In the genomic region with DNA sequence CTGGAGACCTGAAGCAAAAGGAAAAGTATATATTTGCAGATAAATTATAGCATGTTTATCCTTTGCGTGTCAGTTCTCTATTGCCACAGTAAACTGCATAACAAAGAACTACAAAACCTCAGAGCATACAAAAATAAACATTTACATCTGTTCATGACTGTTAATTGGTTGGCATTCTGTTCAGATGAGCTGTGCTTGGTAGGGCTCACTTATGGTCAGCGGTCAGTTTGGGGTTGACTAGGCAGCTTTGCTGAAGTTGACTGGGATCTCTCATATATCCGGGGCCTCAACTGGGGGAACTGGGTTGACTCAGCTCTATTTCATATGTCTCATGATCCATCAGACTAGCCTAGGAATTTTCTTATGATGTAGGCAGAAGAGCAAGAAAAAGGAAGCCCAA, we compare ENCODE assay signal across 16 cellular contexts.
DNase-seq lines count a peak whose midpoint lies in the region; FAIRE-seq and TF ChIP-seq lines count a peak whose summit lies in the region.
"Had no signal": no experiment of that assay in that cellular context is flagged by ENCODE, and none has a peak within 500 bp of the region (broad histone marks: within the 10 kb centered on the region; RNA-seq: fewer than 3 reads in every experiment).

No MANE protein-coding gene starts in this region.

- peak overlapping the region; percentile 60 for H3K9ac ChIP-seq in astrocyte (ENCODE audit: low read length)

- H3K27me3 Mint-ChIP-seq in astrocyte (ENCODE audit: low read depth, unreplicated experiment): no peaks in the 10 kb centered on the region

- peak; percentile 97 for DNase-seq in AG09309 (ENCODE audit: low read depth)
- DNase-seq in HS-5 (ENCODE audit: low read depth): peak; percentile 96
- peak; percentile 98 for DNase-seq in astrocyte (ENCODE audit: low read depth)
- peak; percentile 98 for DNase-seq in iris pigment epithelial cell (ENCODE audit: low read depth)
- no peak for DNase-seq in dorsolateral prefrontal cortex
- no peak for DNase-seq in stimulated activated CD4-positive, alpha-beta T cell treated with anti-CD3 and anti-CD28 coated beads, Interleukin-2, amount 100 ng/mL, for 24 hours
- no peak for DNase-seq in activated CD4-positive, alpha-beta T cell treated with anti-CD3 and anti-CD28 coated beads for 1 hour
- DNase-seq in spleen: no peak
- DNase-seq: activated CD4-positive, alpha-beta T cell treated with anti-CD3 and anti-CD28 coated beads for 4 hours; activated T-cell treated with anti-CD3 and anti-CD28 coated beads, Interleukin-2, amount 50 U/mL, for 1 hour; gastrocnemius medialis; GDM1; upper lobe of right lung had no signal

- 87 to 95% (median 92%) methylated on average over 3 of the region's 3 CpGs for WGBS in spleen, 5 donors

- H3K27me3 ChIP-seq in astrocyte (ENCODE audit: insufficient read depth, low read length) (no peaks in the 10 kb centered on the region), dorsolateral prefrontal cortex (no peaks in the 10 kb centered on the region), spleen (replicated peaks in 1 of 7) (no peaks in the 10 kb centered on the region)
- H3K27me3 ChIP-seq: gastrocnemius medialis, upper lobe of right lung had no signal

- no peak overlapping the region for H3K4me3 Mint-ChIP-seq in astrocyte (ENCODE audit: unreplicated experiment)

- H4K20me1 ChIP-seq in astrocyte (ENCODE audit: insufficient read depth, low read length): no peaks in the 10 kb centered on the region

- H3K9me3 ChIP-seq in astrocyte (ENCODE audit: insufficient read depth, low read depth, low read length) (peaks cover 5% of the 10 kb centered on the region), spleen (peaks cover 4 to 56% (median 34%) of the 10 kb centered on the region in 8 donors)
- H3K9me3 ChIP-seq: gastrocnemius medialis, prostate gland had no signal

- H3K27ac ChIP-seq in astrocyte (ENCODE audit: low read depth, low read length) (peak overlapping the region; percentile 81), dorsolateral prefrontal cortex (no peak overlapping the region), spleen (no peak overlapping the region)
- H3K27ac ChIP-seq: C4-2B, gastrocnemius medialis, prostate gland, upper lobe of right lung had no signal

- no peaks in the 10 kb centered on the region for H3K79me2 ChIP-seq in astrocyte (ENCODE audit: insufficient read depth, low read length)

- TF ChIP-seq CTCF in AG09309 (IDR thresholded peaks at IDR 0.05; ENCODE audit: control insufficient read depth, insufficient read depth, low read depth, low read length, missing control alignments): no peak
- TF ChIP-seq CTCF in astrocyte (IDR thresholded peaks at IDR 0.05; ENCODE audit: insufficient read depth, low read depth, low read length): no peak
- TF ChIP-seq CTCF in dorsolateral prefrontal cortex (IDR thresholded peaks at IDR 0.05 in 54 of 56, conservative IDR thresholded peaks at IDR 0.05 in 2 of 56; ENCODE audit: low read depth in 1 of 56, partially characterized antibody in 56 of 56): no peak
- no peak for TF ChIP-seq CTCF in spleen (IDR thresholded peaks at IDR 0.05 in 8 of 11, conservative IDR thresholded peaks at IDR 0.05 in 3 of 11)

- peaks cover 9% of the 10 kb centered on the region for H3K9me3 Mint-ChIP-seq in astrocyte (ENCODE audit: unreplicated experiment)

- no peak overlapping the region for H3K27ac Mint-ChIP-seq in astrocyte (ENCODE audit: unreplicated experiment)

- H3K4me1 Mint-ChIP-seq in astrocyte (ENCODE audit: low read depth, unreplicated experiment): no peaks in the 10 kb centered on the region

- no peaks in the 10 kb centered on the region for H3K36me3 ChIP-seq in astrocyte (ENCODE audit: insufficient read depth, low read length)
- H3K36me3 ChIP-seq in spleen: no peaks in the 10 kb centered on the region
- H3K36me3 ChIP-seq: gastrocnemius medialis, prostate gland, upper lobe of right lung had no signal

- H3K4me1 ChIP-seq in astrocyte (ENCODE audit: insufficient read depth, low read length): peaks cover 2% of the 10 kb centered on the region
- H3K4me1 ChIP-seq in spleen: peaks cover 0 to 5% (median 0%) of the 10 kb centered on the region in 6 donors
- H3K4me1 ChIP-seq: gastrocnemius medialis, prostate gland, upper lobe of right lung had no signal

- TF ChIP-seq POLR2A in spleen (IDR thresholded peaks at IDR 0.05): no peak

- FAIRE-seq in astrocyte (lab: Jason Lieb, UNC): no peak
- FAIRE-seq: H1 had no signal

- H3K4me3 ChIP-seq in AG09309 (ENCODE audit: control insufficient read depth, low read depth, low read length): no peak overlapping the region
- peak overlapping the region; percentile 25 for H3K4me3 ChIP-seq in astrocyte (ENCODE audit: insufficient read depth, low read depth, low read length)
- H3K4me3 ChIP-seq in dorsolateral prefrontal cortex: no peak overlapping the region
- H3K4me3 ChIP-seq in spleen: no peak overlapping the region
- H3K4me3 ChIP-seq: gastrocnemius medialis, prostate gland, upper lobe of right lung had no signal

- H3K36me3 Mint-ChIP-seq in astrocyte (ENCODE audit: low read depth, unreplicated experiment): no peaks in the 10 kb centered on the region

- intact Hi-C loops in dorsolateral prefrontal cortex (cut with DNase I): no loop called here
- intact Hi-C loops in spleen (cut with DNase I; ENCODE audit: low total_unique reads): no loop called here

- H3K4me2 ChIP-seq in astrocyte (ENCODE audit: low read length): peak overlapping the region; percentile 61

- H2AFZ ChIP-seq in astrocyte (ENCODE audit: low read depth, low read length): no peak overlapping the region

Comparison
In these comparisons a context has a peak if more than half of its experiments do, and no peak if none do; other contexts are left out.
1. DNase-seq: peak in AG09309 (single experiment), HS-5 (single experiment), astrocyte (single experiment) and iris pigment epithelial cell (single experiment); none in dorsolateral prefrontal cortex (0 of 10), stimulated activated CD4-positive, alpha-beta T cell treated with anti-CD3 and anti-CD28 coated beads, Interleukin-2, amount 100 ng/mL, for 24 hours (0 of 2), activated CD4-positive, alpha-beta T cell treated with anti-CD3 and anti-CD28 coated beads for 1 hour (single experiment) and spleen (single experiment).